In the genomic region with DNA sequence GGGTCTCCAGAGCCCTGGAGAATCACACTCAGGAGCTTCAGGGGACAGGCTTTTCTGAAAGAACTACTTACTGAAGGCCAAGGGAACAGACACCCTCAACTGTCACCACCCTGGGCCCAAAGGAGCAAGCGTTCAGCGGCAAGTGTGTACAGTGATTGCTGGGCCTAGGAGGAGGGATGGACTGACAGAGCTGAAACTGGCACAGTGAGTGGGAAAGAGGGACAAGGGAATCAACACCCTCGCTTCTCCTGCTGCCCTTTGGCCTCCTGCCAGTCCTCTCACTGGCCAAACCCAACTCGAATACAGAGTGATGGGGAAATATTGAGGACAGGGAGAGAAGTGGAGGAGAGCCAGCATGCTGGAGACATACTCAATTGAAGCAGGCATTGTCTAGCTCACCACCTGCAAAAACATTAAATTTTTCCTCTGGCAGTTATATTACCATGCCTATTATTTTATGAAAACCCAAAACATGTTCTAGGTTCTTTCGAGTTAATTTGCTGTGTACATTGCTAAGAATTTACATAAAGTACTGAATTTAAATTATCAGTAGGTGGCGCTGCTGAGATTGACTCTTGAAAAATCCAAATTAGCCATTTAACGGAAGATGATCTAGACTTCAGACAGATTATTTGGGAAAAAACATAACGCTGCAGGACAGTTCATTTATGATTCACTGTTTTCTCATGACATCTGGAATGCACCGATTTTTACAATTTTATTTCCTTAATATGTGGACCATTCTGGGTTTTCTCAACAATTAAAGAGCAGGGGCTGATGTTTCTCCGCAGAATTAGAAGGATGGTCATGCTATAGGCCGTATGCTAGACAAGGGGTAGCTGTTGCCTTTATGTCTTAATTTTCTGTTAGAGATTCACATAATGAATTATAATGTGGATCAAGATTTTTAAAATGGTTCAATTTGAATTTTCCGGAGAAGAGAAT, we compare ENCODE assay signal across 9 cellular contexts. TPM values are rescaled to one million over a fixed set of nuclear protein-coding genes. Genes with fewer than 3 reads are reported as not detected.
A peak's percentile ranks its signal among the peaks of the same experiment; 100 is the strongest.
DNase-seq lines count a peak whose midpoint lies in the region; ATAC-seq and TF ChIP-seq lines count a peak whose summit lies in the region.
"Had no signal": no experiment of that assay in that cellular context is flagged by ENCODE, and none has a peak within 500 bp of the region (broad histone marks: within the 10 kb centered on the region; RNA-seq: fewer than 3 reads in every experiment).

No MANE protein-coding gene starts in this region.

- TF ChIP-seq CTCF in 22Rv1 (IDR thresholded peaks at IDR 0.05), result peak; percentile 89

- H3K4me1 Mint-ChIP-seq in activated naive CD8-positive, alpha-beta T cell treated with anti-CD3 and anti-CD28 coated beads for 36 hours, result peaks cover 2% of the 10 kb centered on the region
- H3K4me1 Mint-ChIP-seq: central memory CD8-positive, alpha-beta T cell had no signal

- no peaks in the 10 kb centered on the region for H3K27me3 Mint-ChIP-seq in activated naive CD8-positive, alpha-beta T cell treated with anti-CD3 and anti-CD28 coated beads for 36 hours
- H3K27me3 Mint-ChIP-seq: central memory CD8-positive, alpha-beta T cell had no signal

- no peak overlapping the region for H3K27ac Mint-ChIP-seq in activated naive CD8-positive, alpha-beta T cell treated with anti-CD3 and anti-CD28 coated beads for 36 hours

- H3K9me3 Mint-ChIP-seq in activated naive CD8-positive, alpha-beta T cell treated with anti-CD3 and anti-CD28 coated beads for 36 hours, result no peaks in the 10 kb centered on the region
- H3K9me3 Mint-ChIP-seq: central memory CD8-positive, alpha-beta T cell had no signal

- no peak overlapping the region for H3K4me3 Mint-ChIP-seq in activated naive CD8-positive, alpha-beta T cell treated with anti-CD3 and anti-CD28 coated beads for 36 hours
- H3K4me3 Mint-ChIP-seq: central memory CD8-positive, alpha-beta T cell had no signal

- H3K36me3 Mint-ChIP-seq in activated naive CD8-positive, alpha-beta T cell treated with anti-CD3 and anti-CD28 coated beads for 36 hours, result no peaks in the 10 kb centered on the region

- no peak overlapping the region for H3K27ac ChIP-seq in 22Rv1

- no peak for ATAC-seq in GM18870 (IDR thresholded peaks at IDR 0.05; ENCODE audit: unreplicated experiment)

- DNase-seq in GM03348 (ENCODE audit: low spot score), result peak; percentile 57
- DNase-seq in NCI-H460 (ENCODE audit: extremely low read depth, low read depth), result peak; percentile 15
- DNase-seq in dedifferentiated amniotic fluid mesenchymal stem cell (ENCODE audit: extremely low spot score), result peak; percentile 56
- DNase-seq in medulla oblongata (ENCODE audit: extremely low spot score), result peak; percentile 66
- DNase-seq in HPDE6-E6E7 (ENCODE audit: extremely low spot score), result no peak
- no peak for DNase-seq in activated naive CD8-positive, alpha-beta T cell treated with anti-CD3 and anti-CD28 coated beads for 36 hours

RNA-seq across cellular contexts. Expression of a gene that starts 14.7 kb away (rescaled TPM):
- 0.10 and 0.17 TPM in 2 replicates for total RNA-seq in NCI-H460 (2014; rRNA removed; shearing (Covaris generic))
- polyA plus RNA-seq in NCI-H460 (2014; cell fraction: nucleus; rRNA removed), result 0.01 and 0.05 TPM in 2 replicates
- under 1 TPM; 0.04 to 0.12 TPM for total RNA-seq in activated naive CD8-positive, alpha-beta T cell treated with anti-CD3 and anti-CD28 coated beads for 36 hours

Comparison
In these comparisons a context has a peak if more than half of its experiments do, and no peak if none do; other contexts are left out.
1. DNase-seq: peak in GM03348 (single experiment), NCI-H460 (single experiment), dedifferentiated amniotic fluid mesenchymal stem cell (single experiment) and medulla oblongata (single experiment); none in HPDE6-E6E7 (single experiment) and activated naive CD8-positive, alpha-beta T cell treated with anti-CD3 and anti-CD28 coated beads for 36 hours (single experiment).